Comparison of ENCODE assay signal across 27 cellular contexts in the genomic region with DNA sequence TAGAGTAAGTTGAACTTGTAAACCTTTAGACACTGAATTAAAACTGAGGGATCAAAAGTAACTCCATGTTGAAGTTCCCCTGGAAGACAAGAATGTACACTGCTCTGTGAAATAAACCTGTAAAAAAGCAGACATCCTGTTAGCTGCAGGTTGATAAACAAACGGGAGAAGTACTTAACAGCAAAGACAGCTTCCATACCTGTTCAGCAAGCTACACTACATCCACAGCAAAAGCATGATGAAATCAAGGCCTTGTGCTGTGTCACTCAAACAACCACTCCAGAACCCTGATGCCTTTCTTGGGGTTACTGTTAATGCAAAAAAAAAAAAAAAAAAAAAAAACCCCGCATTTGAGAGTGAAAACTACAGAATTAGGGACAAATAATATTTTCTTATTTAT.
"Had no signal": no experiment of that assay in that cellular context is flagged by ENCODE, and none has a peak within 500 bp of the region (broad histone marks: within the 10 kb centered on the region; RNA-seq: fewer than 3 reads in every experiment).

No MANE protein-coding gene starts in this region.

- H3K9me3 ChIP-seq: colonic mucosa, heart left ventricle, mucosa of descending colon, sigmoid colon, stomach, suprapubic skin, tibial nerve, uterus had no signal

- H3K27ac ChIP-seq: colonic mucosa, dorsolateral prefrontal cortex, heart left ventricle, sigmoid colon, stomach, suprapubic skin, tibial nerve, uterus had no signal

- ATAC-seq: effector memory CD8-positive, alpha-beta T cell; heart left ventricle; left cardiac atrium; mucosa of descending colon; stimulated activated memory B cell treated with anti-CD40 and anti-IgM and Interleukin-4, amounts not matched to agents 10 μg/mL and 1 μg/mL and 100 μg/mL, for 72 hours; T-helper 17 cell had no signal

- H3K4me1 Mint-ChIP-seq: stimulated activated memory B cell treated with anti-CD40 and anti-IgM and Interleukin-4, amounts not matched to agents 10 μg/mL and 1 μg/mL and 100 μg/mL, for 72 hours had no signal

- H3K27ac Mint-ChIP-seq: activated CD4-positive, alpha-beta memory T cell treated with anti-CD3 and anti-CD28 coated beads for 36 hours; activated naive CD4-positive, alpha-beta T cell treated with anti-CD3 and anti-CD28 coated beads, Interleukin-2, amount 50 U/mL, for 24 hours; effector memory CD8-positive, alpha-beta T cell; stimulated activated memory B cell treated with anti-CD40 and anti-IgM and Interleukin-4, amounts not matched to agents 10 μg/mL and 1 μg/mL and 100 μg/mL, for 72 hours had no signal

- H3K4me1 ChIP-seq: colonic mucosa, heart left ventricle, stomach, uterus had no signal

- H3K9me3 Mint-ChIP-seq: activated CD4-positive, alpha-beta memory T cell treated with anti-CD3 and anti-CD28 coated beads for 36 hours; activated naive CD4-positive, alpha-beta T cell treated with anti-CD3 and anti-CD28 coated beads, Interleukin-2, amount 50 U/mL, for 24 hours; central memory CD8-positive, alpha-beta T cell; effector memory CD8-positive, alpha-beta T cell; neural crest cell; stimulated activated memory B cell treated with anti-CD40 and anti-IgM and Interleukin-4, amounts not matched to agents 10 μg/mL and 1 μg/mL and 100 μg/mL, for 72 hours had no signal

- H3K4me3 Mint-ChIP-seq: activated CD4-positive, alpha-beta memory T cell treated with anti-CD3 and anti-CD28 coated beads for 36 hours; activated naive CD4-positive, alpha-beta T cell treated with anti-CD3 and anti-CD28 coated beads, Interleukin-2, amount 50 U/mL, for 24 hours; central memory CD8-positive, alpha-beta T cell; effector memory CD8-positive, alpha-beta T cell; neural crest cell; stimulated activated memory B cell treated with anti-CD40 and anti-IgM and Interleukin-4, amounts not matched to agents 10 μg/mL and 1 μg/mL and 100 μg/mL, for 72 hours; T-helper 17 cell had no signal

- H3K36me3 ChIP-seq: colonic mucosa, uterus had no signal

- H3K4me2 ChIP-seq: smooth muscle cell had no signal

- DNase-seq: activated CD4-positive, alpha-beta memory T cell treated with anti-CD3 and anti-CD28 coated beads for 36 hours; activated CD4-positive, alpha-beta T cell treated with anti-CD3 and anti-CD28 coated beads for 48 hours; activated gamma-delta T cell treated with Interleukin-2 at 50 U/mL for 16 hours; activated T-cell treated with anti-CD3 and anti-CD28 coated beads, Interleukin-2, amount 50 U/mL, for 1 hour; colonic mucosa; dorsolateral prefrontal cortex; effector memory CD8-positive, alpha-beta T cell; heart left ventricle; left cardiac atrium; mesenchymal stem cell; mucosa of descending colon; occipital lobe; posterior cingulate gyrus; retina; sigmoid colon; stimulated activated CD4-positive, alpha-beta T cell treated with anti-CD3 and anti-CD28 coated beads, Interleukin-15, amount 100 ng/mL, for 24 hours; stomach; T-helper 17 cell; uterus had no signal

- H3K27me3 Mint-ChIP-seq: activated CD4-positive, alpha-beta memory T cell treated with anti-CD3 and anti-CD28 coated beads for 36 hours; activated naive CD4-positive, alpha-beta T cell treated with anti-CD3 and anti-CD28 coated beads, Interleukin-2, amount 50 U/mL, for 24 hours; central memory CD8-positive, alpha-beta T cell; effector memory CD8-positive, alpha-beta T cell; stimulated activated memory B cell treated with anti-CD40 and anti-IgM and Interleukin-4, amounts not matched to agents 10 μg/mL and 1 μg/mL and 100 μg/mL, for 72 hours; T-helper 17 cell had no signal

- H3K4me3 ChIP-seq: colonic mucosa, dorsolateral prefrontal cortex, heart left ventricle, mucosa of descending colon, sigmoid colon, smooth muscle cell, stomach, suprapubic skin, tibial nerve, uterus had no signal

- FAIRE-seq: astrocyte had no signal

- H3K27me3 ChIP-seq: colonic mucosa, dorsolateral prefrontal cortex, heart left ventricle, sigmoid colon, stomach, suprapubic skin, tibial nerve, uterus had no signal
